11 cellular contexts compared by ENCODE assay signal in the genomic region with DNA sequence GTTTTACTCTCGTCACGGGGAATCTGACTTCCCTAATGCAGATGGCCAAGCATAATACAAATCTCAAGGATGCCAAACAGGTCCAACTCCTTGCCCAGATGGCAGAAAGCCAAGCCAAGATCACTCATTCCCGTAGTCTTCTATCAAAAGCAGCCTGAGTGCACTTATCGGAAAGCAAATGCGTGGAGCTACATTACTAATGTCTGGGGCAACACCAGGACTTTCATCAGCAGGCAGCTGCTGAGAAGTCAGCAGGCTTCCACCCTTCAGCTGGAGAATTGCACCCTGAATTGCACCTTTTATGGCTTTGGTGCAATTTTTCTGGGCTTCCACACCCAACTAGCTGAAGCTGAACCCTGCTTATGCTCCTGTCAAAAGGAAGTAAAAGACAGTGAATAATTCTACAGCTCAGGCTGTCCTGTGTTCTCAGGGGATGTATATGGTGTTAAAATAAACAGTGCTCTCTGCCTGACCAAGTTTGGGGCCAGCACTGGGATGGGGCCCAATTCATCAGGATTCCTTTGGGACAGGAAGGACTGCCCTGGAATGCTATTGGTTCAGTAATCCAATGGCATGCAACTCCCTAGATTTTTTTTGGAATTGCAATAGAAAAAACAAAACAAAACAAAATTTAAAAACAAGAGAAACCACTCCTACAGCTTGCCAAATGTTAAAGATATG.
DNase-seq lines count a peak whose midpoint lies in the region; ATAC-seq, FAIRE-seq and TF ChIP-seq lines count a peak whose summit lies in the region.
"Had no signal": no experiment of that assay in that cellular context is flagged by ENCODE, and none has a peak within 500 bp of the region (broad histone marks: within the 10 kb centered on the region; RNA-seq: fewer than 3 reads in every experiment).

No MANE protein-coding gene starts in this region.

- no peak for TF ChIP-seq POLR2A in heart left ventricle (IDR thresholded peaks at IDR 0.05)
- no peak for TF ChIP-seq POLR2A in sigmoid colon (IDR thresholded peaks at IDR 0.05)

- H3K4me1 ChIP-seq in H9 (ENCODE audit: insufficient read depth, low read length) = no peaks in the 10 kb centered on the region
- peaks cover 0 to 35% (median 12%) of the 10 kb centered on the region in 12 donors for H3K4me1 ChIP-seq in heart left ventricle
- peaks cover 0 to 84% (median 74%) of the 10 kb centered on the region in 4 donors for H3K4me1 ChIP-seq in sigmoid colon
- no peaks in the 10 kb centered on the region for H3K4me1 ChIP-seq in CD8-positive, alpha-beta memory T cell (ENCODE audit: insufficient read depth, low read length)
- peaks cover 0 to 5% of the 10 kb centered on the region in 2 donors for H3K4me1 ChIP-seq in kidney (ENCODE audit: control insufficient read depth in 1 of 2, insufficient read depth in 1 of 2, low read depth in 1 of 2, low read length in 2 of 2)

- H3K27ac ChIP-seq in H9 (ENCODE audit: insufficient read length, low read depth, low read length) (no peak overlapping the region), heart left ventricle (peak overlapping the region in 6 of 12 donors; percentile 12 to 76 (median 16)), sigmoid colon (peak overlapping the region; percentile 68 to 94 (median 89)), kidney (ENCODE audit: low read depth in 2 of 2, low read length in 2 of 2) (no peak overlapping the region)
- no peak overlapping the region for H3K27ac ChIP-seq in CD8-positive, alpha-beta memory T cell (ENCODE audit: low read depth, low read length)

- H4K20me1 ChIP-seq in H9 (ENCODE audit: control insufficient read depth, insufficient read depth, insufficient read length) = no peaks in the 10 kb centered on the region

- H3K14ac ChIP-seq in H9 (ENCODE audit: insufficient read depth, low read length) = no peak overlapping the region

- H3K23ac ChIP-seq in H9 (ENCODE audit: insufficient read length, low read depth, low read length) = no peak overlapping the region

- no peak overlapping the region for H2BK12ac ChIP-seq in H9 (ENCODE audit: insufficient read length, low read depth, low read length)

- no peak overlapping the region for H3K4me3 Mint-ChIP-seq in H9
- no peak overlapping the region for H3K4me3 Mint-ChIP-seq in CD8-positive, alpha-beta memory T cell
- H3K4me3 Mint-ChIP-seq: dendritic cell treated with granulocyte-macrophage colony-stimulating factor and Interleukin-4, amounts not matched to agents 40 ng/mL and 50 ng/mL, for 4 days had no signal

- peaks cover 15% of the 10 kb centered on the region for H3K79me1 ChIP-seq in H9 (ENCODE audit: insufficient read depth, low read depth, low read length, poor library complexity, severe bottlenecking)

- no peaks in the 10 kb centered on the region; the same call in 1 of the 2 replicates for H3K27me3 Mint-ChIP-seq in H9 (ENCODE audit: low read depth)
- H3K27me3 Mint-ChIP-seq in CD8-positive, alpha-beta memory T cell = peaks cover 0 to 5% of the 10 kb centered on the region in 2 donors
- H3K27me3 Mint-ChIP-seq: dendritic cell treated with granulocyte-macrophage colony-stimulating factor and Interleukin-4, amounts not matched to agents 40 ng/mL and 50 ng/mL, for 4 days had no signal

- H3K27ac Mint-ChIP-seq in H9 = peak overlapping the region; percentile 8 to 87 (median 76); a peak in 3 of 7 replicates
- no peak overlapping the region for H3K27ac Mint-ChIP-seq in CD8-positive, alpha-beta memory T cell
- H3K27ac Mint-ChIP-seq: dendritic cell treated with granulocyte-macrophage colony-stimulating factor and Interleukin-4, amounts not matched to agents 40 ng/mL and 50 ng/mL, for 4 days had no signal

- H3K18ac ChIP-seq in H9 (ENCODE audit: insufficient read length, low read depth, low read length) = no peak overlapping the region

- no peak overlapping the region for H4K5ac ChIP-seq in H9 (ENCODE audit: insufficient read length, low read depth, low read length)

- no peak overlapping the region for H2BK5ac ChIP-seq in H9 (ENCODE audit: insufficient read length, low read length)

- H3K56ac ChIP-seq in H9 (ENCODE audit: insufficient read length, low read depth, low read length) = no peak overlapping the region

- POLR2A ChIA-PET in CD8-positive, alpha-beta memory T cell (lab: Charles Lee) = no interaction called here

- peaks cover 0 to 48% (median 2%) of the 10 kb centered on the region in 9 donors for H3K36me3 ChIP-seq in heart left ventricle
- peaks cover 0 to 35% (median 17%) of the 10 kb centered on the region in 4 donors for H3K36me3 ChIP-seq in sigmoid colon
- no peaks in the 10 kb centered on the region for H3K36me3 ChIP-seq in CD8-positive, alpha-beta memory T cell (ENCODE audit: insufficient read depth, low read length)
- H3K36me3 ChIP-seq in kidney (ENCODE audit: control insufficient read depth in 1 of 2, insufficient read depth in 2 of 2, low read length in 2 of 2) = no peaks in the 10 kb centered on the region

- CTCF ChIA-PET in CD8-positive, alpha-beta memory T cell (lab: Charles Lee) = no interaction called here

- no peaks in the 10 kb centered on the region for H3K23me2 ChIP-seq in H9 (ENCODE audit: insufficient read length, low read depth, low read length, poor library complexity, severe bottlenecking)

- DNase-seq in H9 = no peak
- peak; percentile 96 for DNase-seq in amniotic epithelial cell (ENCODE audit: low read depth)
- peak in 2 of 5 donors; percentile 45 to 56 for DNase-seq in heart left ventricle
- peak; percentile 75 for DNase-seq in sigmoid colon
- no peak for DNase-seq in CD8-positive, alpha-beta memory T cell
- no peak for DNase-seq in cerebellum (ENCODE audit: low spot score)
- DNase-seq in SKM-1 (lab: John Stamatoyannopoulos, UW; ENCODE audit: unreplicated experiment) = no peak
- no peak for DNase-seq in kidney
- DNase-seq: Karpas-422, SHP77 had no signal

- TF ChIP-seq EP300 in sigmoid colon (IDR thresholded peaks at IDR 0.05) = peak in 2 of 4 donors; percentile 66 to 68

- TF ChIP-seq CTCF in H9 (conservative IDR thresholded peaks at IDR 0.05) (no peak), heart left ventricle (IDR thresholded peaks at IDR 0.05) (no peak), sigmoid colon (IDR thresholded peaks at IDR 0.05) (no peak), kidney (IDR thresholded peaks at IDR 0.05; ENCODE audit: borderline replicate concordance, extremely low read depth, insufficient read depth) (no peak)

- H3K4me3 ChIP-seq in heart left ventricle (no peak overlapping the region), sigmoid colon (no peak overlapping the region), kidney (ENCODE audit: low read length in 2 of 2) (no peak overlapping the region)
- H3K4me3 ChIP-seq in CD8-positive, alpha-beta memory T cell (ENCODE audit: low read length) = no peak overlapping the region

- H3K9me3 Mint-ChIP-seq in H9 = no peaks in the 10 kb centered on the region
- peaks cover 0 to 3% (median 0%) of the 10 kb centered on the region in 5 donors for H3K9me3 Mint-ChIP-seq in CD8-positive, alpha-beta memory T cell
- H3K9me3 Mint-ChIP-seq: dendritic cell treated with granulocyte-macrophage colony-stimulating factor and Interleukin-4, amounts not matched to agents 40 ng/mL and 50 ng/mL, for 4 days had no signal

- no peak overlapping the region for H2AFZ ChIP-seq in H9 (ENCODE audit: low read length)

- H3K4ac ChIP-seq in H9 (ENCODE audit: low read depth, low read length) = no peak overlapping the region

- no peak for FAIRE-seq in kidney (lab: Jason Lieb, UNC)

- WGBS in H9 (ENCODE audit: extremely low coverage, insufficient read length, low lambda C conversion rate) = no CpG with 5 or more reads among the region's 5 CpGs
- 35 to 63% (median 47%) methylated on average over 5 of the region's 5 CpGs for WGBS in heart left ventricle, 4 donors
- 12 to 48% methylated on average over 5 of the region's 5 CpGs for WGBS in sigmoid colon, 2 donors

- H3K4me1 Mint-ChIP-seq in H9 = peaks cover 12 to 16% of the 10 kb centered on the region in 2 experiments
- H3K4me1 Mint-ChIP-seq in CD8-positive, alpha-beta memory T cell = no peaks in the 10 kb centered on the region

- H3K9ac ChIP-seq in H9 (ENCODE audit: extremely low read depth, insufficient read length, low read length) (no peak overlapping the region), kidney (ENCODE audit: low read length in 2 of 2) (no peak overlapping the region)

- no peak overlapping the region for H3K4me2 ChIP-seq in H9 (ENCODE audit: insufficient read depth, insufficient read length, low read length)

- no peak overlapping the region for H2BK120ac ChIP-seq in H9 (ENCODE audit: low read depth, low read length, poor library complexity, severe bottlenecking)

- H3K9me3 ChIP-seq in H9 (ENCODE audit: control insufficient read depth, low read depth, low read length) (no peaks in the 10 kb centered on the region), heart left ventricle (peaks cover 0 to 6% (median 0%) of the 10 kb centered on the region in 12 donors), sigmoid colon (no peaks in the 10 kb centered on the region), kidney (ENCODE audit: control insufficient read depth in 1 of 2, low read length in 2 of 2) (no peaks in the 10 kb centered on the region)
- no peaks in the 10 kb centered on the region for H3K9me3 ChIP-seq in CD8-positive, alpha-beta memory T cell (ENCODE audit: low read length)

- H3K79me2 ChIP-seq in H9 (ENCODE audit: insufficient read depth, low read length) = peaks cover 5% of the 10 kb centered on the region

- no peak overlapping the region for H3T11ph ChIP-seq in H9 (ENCODE audit: low read length)

- H4K8ac ChIP-seq in H9 (replicated peaks; ENCODE audit: insufficient read length, low read depth, low read length) = no peak overlapping the region

- H3K27me3 ChIP-seq in H9 (ENCODE audit: insufficient read depth, low read length) (no peaks in the 10 kb centered on the region), heart left ventricle (no peaks in the 10 kb centered on the region), sigmoid colon (no peaks in the 10 kb centered on the region)
- H3K27me3 ChIP-seq in CD8-positive, alpha-beta memory T cell (ENCODE audit: insufficient read depth, low read length, poor library complexity, severe bottlenecking) = no peaks in the 10 kb centered on the region

- H2BK15ac ChIP-seq in H9 (ENCODE audit: low read depth, low read length) = no peak overlapping the region

- H3K36me3 Mint-ChIP-seq in H9 (ENCODE audit: insufficient read depth in 1 of 3, low read depth in 3 of 3) = peaks cover 62 to 98% (median 97%) of the 10 kb centered on the region in 3 experiments
- H3K36me3 Mint-ChIP-seq in CD8-positive, alpha-beta memory T cell = no peaks in the 10 kb centered on the region

- ATAC-seq in heart left ventricle = peak; percentile 35 to 94 (median 78)

- intact Hi-C loops in heart left ventricle (cut with DNase I) = no loop called here
- intact Hi-C loops in sigmoid colon (cut with DNase I) = no loop called here
- intact Hi-C loops in kidney (cut with DNase I) = no loop called here

- H2BK20ac ChIP-seq in H9 (ENCODE audit: low read depth, low read length, poor library complexity, severe bottlenecking) = no peak overlapping the region

- no peak overlapping the region for H4K91ac ChIP-seq in H9 (ENCODE audit: insufficient read length, low read depth, low read length)

- no peak overlapping the region for H2AK5ac ChIP-seq in H9 (ENCODE audit: insufficient read length, low read length)

Comparison
In these comparisons a context has a peak if more than half of its experiments do, and no peak if none do; other contexts are left out.
1. DNase-seq: peak in amniotic epithelial cell (single experiment) and sigmoid colon (single experiment); none in H9 (single experiment), CD8-positive, alpha-beta memory T cell (0 of 5), cerebellum (single experiment), SKM-1 (single experiment) and kidney (single experiment).
2. H3K27ac ChIP-seq: peak in sigmoid colon (4 of 4); none in H9 (single experiment), CD8-positive, alpha-beta memory T cell (single experiment) and kidney (0 of 2).
3. H3K27ac Mint-ChIP-seq: peak in H9 (3 of 3); none in CD8-positive, alpha-beta memory T cell (0 of 8).